In the genomic region with DNA sequence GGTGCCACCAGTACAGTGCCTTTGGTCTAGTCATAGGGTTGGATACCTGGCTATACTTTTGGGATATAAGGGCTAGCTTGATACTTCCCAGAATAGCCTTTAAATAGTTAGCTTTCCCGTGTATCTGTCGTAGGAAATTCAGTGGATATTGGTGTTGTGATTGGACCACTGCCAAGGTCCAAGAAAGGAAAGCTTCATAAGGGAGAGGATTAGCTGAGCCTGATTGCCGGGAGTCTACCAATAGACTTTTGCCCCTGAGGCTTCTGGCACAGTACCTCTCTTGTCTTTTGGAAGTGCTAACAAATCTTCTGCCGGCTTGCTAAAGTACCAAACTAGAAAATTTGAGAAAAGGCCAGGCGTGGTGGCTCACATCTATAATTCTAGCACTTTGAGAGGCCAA, we compare ENCODE assay signal across 1 cellular context.
TF ChIP-seq lines count a peak whose summit lies in the region.

No MANE protein-coding gene starts in this region.

TF ChIP-seq in GM23338, 12 proteins besides CTCF, POLR2A, EP300 and RAD21:
- TF ChIP-seq, protein P1, sequence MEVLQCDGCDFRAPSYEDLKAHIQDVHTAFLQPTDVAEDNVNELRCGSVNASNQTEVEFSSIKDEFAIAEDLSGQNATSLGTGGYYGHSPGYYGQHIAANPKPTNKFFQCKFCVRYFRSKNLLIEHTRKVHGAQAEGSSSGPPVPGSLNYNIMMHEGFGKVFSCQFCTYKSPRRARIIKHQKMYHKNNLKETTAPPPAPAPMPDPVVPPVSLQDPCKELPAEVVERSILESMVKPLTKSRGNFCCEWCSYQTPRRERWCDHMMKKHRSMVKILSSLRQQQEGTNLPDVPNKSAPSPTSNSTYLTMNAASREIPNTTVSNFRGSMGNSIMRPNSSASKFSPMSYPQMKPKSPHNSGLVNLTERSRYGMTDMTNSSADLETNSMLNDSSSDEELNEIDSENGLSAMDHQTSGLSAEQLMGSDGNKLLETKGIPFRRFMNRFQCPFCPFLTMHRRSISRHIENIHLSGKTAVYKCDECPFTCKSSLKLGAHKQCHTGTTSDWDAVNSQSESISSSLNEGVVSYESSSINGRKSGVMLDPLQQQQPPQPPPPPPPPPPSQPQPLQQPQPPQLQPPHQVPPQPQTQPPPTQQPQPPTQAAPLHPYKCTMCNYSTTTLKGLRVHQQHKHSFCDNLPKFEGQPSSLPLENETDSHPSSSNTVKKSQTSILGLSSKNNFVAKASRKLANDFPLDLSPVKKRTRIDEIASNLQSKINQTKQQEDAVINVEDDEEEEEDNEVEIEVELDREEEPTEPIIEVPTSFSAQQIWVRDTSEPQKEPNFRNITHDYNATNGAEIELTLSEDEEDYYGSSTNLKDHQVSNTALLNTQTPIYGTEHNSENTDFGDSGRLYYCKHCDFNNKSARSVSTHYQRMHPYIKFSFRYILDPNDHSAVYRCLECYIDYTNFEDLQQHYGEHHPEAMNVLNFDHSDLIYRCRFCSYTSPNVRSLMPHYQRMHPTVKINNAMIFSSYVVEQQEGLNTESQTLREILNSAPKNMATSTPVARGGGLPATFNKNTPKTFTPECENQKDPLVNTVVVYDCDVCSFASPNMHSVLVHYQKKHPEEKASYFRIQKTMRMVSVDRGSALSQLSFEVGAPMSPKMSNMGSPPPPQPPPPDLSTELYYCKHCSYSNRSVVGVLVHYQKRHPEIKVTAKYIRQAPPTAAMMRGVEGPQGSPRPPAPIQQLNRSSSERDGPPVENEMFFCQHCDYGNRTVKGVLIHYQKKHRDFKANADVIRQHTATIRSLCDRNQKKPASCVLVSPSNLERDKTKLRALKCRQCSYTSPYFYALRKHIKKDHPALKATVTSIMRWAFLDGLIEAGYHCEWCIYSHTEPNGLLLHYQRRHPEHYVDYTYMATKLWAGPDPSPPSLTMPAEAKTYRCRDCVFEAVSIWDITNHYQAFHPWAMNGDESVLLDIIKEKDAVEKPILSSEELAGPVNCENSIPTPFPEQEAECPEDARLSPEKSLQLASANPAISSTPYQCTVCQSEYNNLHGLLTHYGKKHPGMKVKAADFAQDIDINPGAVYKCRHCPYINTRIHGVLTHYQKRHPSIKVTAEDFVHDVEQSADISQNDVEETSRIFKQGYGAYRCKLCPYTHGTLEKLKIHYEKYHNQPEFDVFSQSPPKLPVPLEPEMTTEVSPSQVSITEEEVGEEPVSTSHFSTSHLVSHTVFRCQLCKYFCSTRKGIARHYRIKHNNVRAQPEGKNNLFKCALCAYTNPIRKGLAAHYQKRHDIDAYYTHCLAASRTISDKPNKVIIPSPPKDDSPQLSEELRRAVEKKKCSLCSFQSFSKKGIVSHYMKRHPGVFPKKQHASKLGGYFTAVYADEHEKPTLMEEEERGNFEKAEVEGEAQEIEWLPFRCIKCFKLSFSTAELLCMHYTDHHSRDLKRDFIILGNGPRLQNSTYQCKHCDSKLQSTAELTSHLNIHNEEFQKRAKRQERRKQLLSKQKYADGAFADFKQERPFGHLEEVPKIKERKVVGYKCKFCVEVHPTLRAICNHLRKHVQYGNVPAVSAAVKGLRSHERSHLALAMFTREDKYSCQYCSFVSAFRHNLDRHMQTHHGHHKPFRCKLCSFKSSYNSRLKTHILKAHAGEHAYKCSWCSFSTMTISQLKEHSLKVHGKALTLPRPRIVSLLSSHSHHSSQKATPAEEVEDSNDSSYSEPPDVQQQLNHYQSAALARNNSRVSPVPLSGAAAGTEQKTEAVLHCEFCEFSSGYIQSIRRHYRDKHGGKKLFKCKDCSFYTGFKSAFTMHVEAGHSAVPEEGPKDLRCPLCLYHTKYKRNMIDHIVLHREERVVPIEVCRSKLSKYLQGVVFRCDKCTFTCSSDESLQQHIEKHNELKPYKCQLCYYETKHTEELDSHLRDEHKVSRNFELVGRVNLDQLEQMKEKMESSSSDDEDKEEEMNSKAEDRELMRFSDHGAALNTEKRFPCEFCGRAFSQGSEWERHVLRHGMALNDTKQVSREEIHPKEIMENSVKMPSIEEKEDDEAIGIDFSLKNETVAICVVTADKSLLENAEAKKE (CRISPR knock-in tag; IDR thresholded peaks at IDR 0.05): no peak
- no peak for TF ChIP-seq EZH2phosphoT487 (IDR thresholded peaks at IDR 0.05; ENCODE audit: unreplicated experiment)
- TF ChIP-seq, protein P2, sequence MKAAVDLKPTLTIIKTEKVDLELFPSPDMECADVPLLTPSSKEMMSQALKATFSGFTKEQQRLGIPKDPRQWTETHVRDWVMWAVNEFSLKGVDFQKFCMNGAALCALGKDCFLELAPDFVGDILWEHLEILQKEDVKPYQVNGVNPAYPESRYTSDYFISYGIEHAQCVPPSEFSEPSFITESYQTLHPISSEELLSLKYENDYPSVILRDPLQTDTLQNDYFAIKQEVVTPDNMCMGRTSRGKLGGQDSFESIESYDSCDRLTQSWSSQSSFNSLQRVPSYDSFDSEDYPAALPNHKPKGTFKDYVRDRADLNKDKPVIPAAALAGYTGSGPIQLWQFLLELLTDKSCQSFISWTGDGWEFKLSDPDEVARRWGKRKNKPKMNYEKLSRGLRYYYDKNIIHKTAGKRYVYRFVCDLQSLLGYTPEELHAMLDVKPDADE (IDR thresholded peaks at IDR 0.05): no peak
